Comparison of ENCODE assay signal across 31 cellular contexts in genomic region chr10:30728127-30728526, GRCh38.
"Had no signal": no experiment of that assay in that cellular context is flagged by ENCODE, and none has a peak within 500 bp of the region (broad histone marks: within the 10 kb centered on the region; RNA-seq: fewer than 3 reads in every experiment).

No MANE protein-coding gene starts in this region.

- H3K4me1 Mint-ChIP-seq: mesothelial cell of epicardium had no signal

- H3K4me1 ChIP-seq: parathyroid adenoma, prostate gland, right atrium auricular region, thyroid gland had no signal

- H3K36me3 ChIP-seq: gastroesophageal sphincter, heart left ventricle, neutrophil, prostate gland, right atrium auricular region, suprapubic skin, thyroid gland had no signal

- FAIRE-seq: colon, kidney had no signal

- H3K4me3 ChIP-seq: dorsolateral prefrontal cortex, gastroesophageal sphincter, heart left ventricle, hepatocyte, lung, mucosa of descending colon, prostate gland, right atrium auricular region, smooth muscle cell, suprapubic skin, thyroid gland had no signal

- H3K27me3 ChIP-seq: dorsolateral prefrontal cortex, gastroesophageal sphincter, heart left ventricle, hepatocyte, neutrophil, right atrium auricular region, suprapubic skin, thyroid gland had no signal

- H3K36me3 Mint-ChIP-seq: memory B cell; mesothelial cell of epicardium; naive B cell; natural killer cell treated with Interleukin-12 subunit alpha and Interleukin-12 subunit beta and Interleukin-15 and Interleukin-18, amount 100 ng/mL, for 72 hours had no signal

- H3K9ac ChIP-seq: parathyroid adenoma had no signal

- H3K9me3 Mint-ChIP-seq: memory B cell; naive B cell; natural killer cell treated with Interleukin-12 subunit alpha and Interleukin-12 subunit beta and Interleukin-15 and Interleukin-18, amount 100 ng/mL, for 72 hours; stimulated activated naive CD8-positive, alpha-beta T cell treated with anti-CD3 and anti-CD28 coated beads, Interleukin-15, amount 100 ng/mL, for 72 hours had no signal

- H2AFZ ChIP-seq: hepatocyte had no signal

- H3K27ac ChIP-seq: dorsolateral prefrontal cortex, gastroesophageal sphincter, hepatocyte, neutrophil, parathyroid adenoma, prostate gland, right atrium auricular region, suprapubic skin, thyroid gland had no signal

- ATAC-seq: gastroesophageal sphincter; heart left ventricle; left lobe of liver; mucosa of descending colon; natural killer cell treated with Interleukin-12 subunit alpha and Interleukin-12 subunit beta and Interleukin-15 and Interleukin-18, amount 100 ng/mL, for 72 hours; sciatic nerve; stimulated activated naive CD8-positive, alpha-beta T cell treated with anti-CD3 and anti-CD28 coated beads, Interleukin-15, amount 100 ng/mL, for 72 hours had no signal

- H3K27me3 Mint-ChIP-seq: stimulated activated naive CD8-positive, alpha-beta T cell treated with anti-CD3 and anti-CD28 coated beads, Interleukin-15, amount 100 ng/mL, for 72 hours had no signal

- DNase-seq: dorsolateral prefrontal cortex; effector CD4-positive, alpha-beta T cell; foreskin fibroblast; heart left ventricle; kidney; mucosa of descending colon; naive B cell; stimulated activated CD4-positive, alpha-beta T cell treated with anti-CD3 and anti-CD28 coated beads, Interleukin-12 subunit alpha, Interleukin-12 subunit beta, amount 100 ng/mL, for 4 hours; stimulated activated CD4-positive, alpha-beta T cell treated with anti-CD3 and anti-CD28 coated beads, Interleukin-1b, Interleukin-23, amount 100 ng/mL, for 48 hours; stimulated activated CD4-positive, alpha-beta T cell treated with anti-CD3 and anti-CD28 coated beads, Interleukin-4, amount 100 ng/mL, for 1 hour; stimulated activated CD8-positive, alpha-beta memory T cell treated with anti-CD3 and anti-CD28 coated beads, Interleukin-4, amount 100 ng/mL, for 48 hours; stimulated activated naive CD4-positive, alpha-beta T cell; stimulated activated naive CD8-positive, alpha-beta T cell treated with anti-CD3 and anti-CD28 coated beads, Interleukin-15, amount 100 ng/mL, for 72 hours; thyroid gland; trophoblast cell had no signal

- H3K4me3 Mint-ChIP-seq: memory B cell; mesothelial cell of epicardium; naive B cell; natural killer cell treated with Interleukin-12 subunit alpha and Interleukin-12 subunit beta and Interleukin-15 and Interleukin-18, amount 100 ng/mL, for 72 hours; neural crest cell; stimulated activated naive CD8-positive, alpha-beta T cell treated with anti-CD3 and anti-CD28 coated beads, Interleukin-15, amount 100 ng/mL, for 72 hours had no signal

- H3K27ac Mint-ChIP-seq: memory B cell; mesothelial cell of epicardium; naive B cell; natural killer cell treated with Interleukin-12 subunit alpha and Interleukin-12 subunit beta and Interleukin-15 and Interleukin-18, amount 100 ng/mL, for 72 hours had no signal

- H3K4me2 ChIP-seq: hepatocyte, smooth muscle cell had no signal

- H3K9me3 ChIP-seq: gastroesophageal sphincter, heart left ventricle, mucosa of descending colon, neutrophil, prostate gland, suprapubic skin, thyroid gland had no signal
